1 cellular context compared by ENCODE assay signal in the genomic region with DNA sequence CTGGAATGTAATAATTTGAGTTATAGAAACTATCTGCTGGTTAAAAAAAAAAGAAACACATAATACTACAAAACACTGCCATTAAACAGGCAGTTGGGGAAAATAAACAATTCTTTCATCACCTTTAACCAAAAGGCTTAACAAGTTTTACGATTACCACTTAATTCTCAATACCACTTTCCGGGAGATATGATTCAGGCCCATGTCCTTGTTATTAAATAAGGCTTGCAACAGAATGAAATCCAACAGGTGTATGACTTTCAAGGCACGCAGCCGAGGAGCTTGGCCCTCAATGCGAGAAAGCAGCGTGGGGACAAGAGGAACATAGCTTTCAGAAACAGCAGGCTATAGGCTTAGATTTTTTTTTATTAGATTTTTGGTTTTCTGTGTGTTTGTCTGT.
TF ChIP-seq lines count a peak whose summit lies in the region.

No MANE protein-coding gene starts in this region.

TF ChIP-seq in HEK293, 187 proteins besides CTCF, POLR2A, EP300 and RAD21 (continued from another document and continues in another):
- TF ChIP-seq ZBTB10 (tag by site-specific recombination; IDR thresholded peaks at IDR 0.05): no peak
- TF ChIP-seq ZNF561 (tag by site-specific recombination; IDR thresholded peaks at IDR 0.05; ENCODE audit: borderline replicate concordance): no peak
- TF ChIP-seq ZNF639 (tag by site-specific recombination; IDR thresholded peaks at IDR 0.05): no peak
- no peak for TF ChIP-seq ZEB2 (tag by site-specific recombination; IDR thresholded peaks at IDR 0.05)
- no peak for TF ChIP-seq ZNF266 (tag by site-specific recombination; IDR thresholded peaks at IDR 0.05; ENCODE audit: low read depth)
- TF ChIP-seq FEZF1 (tag by site-specific recombination; IDR thresholded peaks at IDR 0.05): peak; percentile 69
- TF ChIP-seq ZNF26 (tag by site-specific recombination; IDR thresholded peaks at IDR 0.05): no peak
- TF ChIP-seq BCL11A (tag by site-specific recombination; IDR thresholded peaks at IDR 0.05; ENCODE audit: low read depth): no peak
- peak; percentile 66 for TF ChIP-seq SCRT1 (tag by site-specific recombination; IDR thresholded peaks at IDR 0.05; ENCODE audit: borderline replicate concordance)
- TF ChIP-seq, protein P1, sequence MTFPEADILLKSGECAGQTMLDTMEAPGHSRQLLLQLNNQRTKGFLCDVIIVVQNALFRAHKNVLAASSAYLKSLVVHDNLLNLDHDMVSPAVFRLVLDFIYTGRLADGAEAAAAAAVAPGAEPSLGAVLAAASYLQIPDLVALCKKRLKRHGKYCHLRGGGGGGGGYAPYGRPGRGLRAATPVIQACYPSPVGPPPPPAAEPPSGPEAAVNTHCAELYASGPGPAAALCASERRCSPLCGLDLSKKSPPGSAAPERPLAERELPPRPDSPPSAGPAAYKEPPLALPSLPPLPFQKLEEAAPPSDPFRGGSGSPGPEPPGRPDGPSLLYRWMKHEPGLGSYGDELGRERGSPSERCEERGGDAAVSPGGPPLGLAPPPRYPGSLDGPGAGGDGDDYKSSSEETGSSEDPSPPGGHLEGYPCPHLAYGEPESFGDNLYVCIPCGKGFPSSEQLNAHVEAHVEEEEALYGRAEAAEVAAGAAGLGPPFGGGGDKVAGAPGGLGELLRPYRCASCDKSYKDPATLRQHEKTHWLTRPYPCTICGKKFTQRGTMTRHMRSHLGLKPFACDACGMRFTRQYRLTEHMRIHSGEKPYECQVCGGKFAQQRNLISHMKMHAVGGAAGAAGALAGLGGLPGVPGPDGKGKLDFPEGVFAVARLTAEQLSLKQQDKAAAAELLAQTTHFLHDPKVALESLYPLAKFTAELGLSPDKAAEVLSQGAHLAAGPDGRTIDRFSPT (tag by site-specific recombination; IDR thresholded peaks at IDR 0.05): no peak
- TF ChIP-seq, protein P2, sequence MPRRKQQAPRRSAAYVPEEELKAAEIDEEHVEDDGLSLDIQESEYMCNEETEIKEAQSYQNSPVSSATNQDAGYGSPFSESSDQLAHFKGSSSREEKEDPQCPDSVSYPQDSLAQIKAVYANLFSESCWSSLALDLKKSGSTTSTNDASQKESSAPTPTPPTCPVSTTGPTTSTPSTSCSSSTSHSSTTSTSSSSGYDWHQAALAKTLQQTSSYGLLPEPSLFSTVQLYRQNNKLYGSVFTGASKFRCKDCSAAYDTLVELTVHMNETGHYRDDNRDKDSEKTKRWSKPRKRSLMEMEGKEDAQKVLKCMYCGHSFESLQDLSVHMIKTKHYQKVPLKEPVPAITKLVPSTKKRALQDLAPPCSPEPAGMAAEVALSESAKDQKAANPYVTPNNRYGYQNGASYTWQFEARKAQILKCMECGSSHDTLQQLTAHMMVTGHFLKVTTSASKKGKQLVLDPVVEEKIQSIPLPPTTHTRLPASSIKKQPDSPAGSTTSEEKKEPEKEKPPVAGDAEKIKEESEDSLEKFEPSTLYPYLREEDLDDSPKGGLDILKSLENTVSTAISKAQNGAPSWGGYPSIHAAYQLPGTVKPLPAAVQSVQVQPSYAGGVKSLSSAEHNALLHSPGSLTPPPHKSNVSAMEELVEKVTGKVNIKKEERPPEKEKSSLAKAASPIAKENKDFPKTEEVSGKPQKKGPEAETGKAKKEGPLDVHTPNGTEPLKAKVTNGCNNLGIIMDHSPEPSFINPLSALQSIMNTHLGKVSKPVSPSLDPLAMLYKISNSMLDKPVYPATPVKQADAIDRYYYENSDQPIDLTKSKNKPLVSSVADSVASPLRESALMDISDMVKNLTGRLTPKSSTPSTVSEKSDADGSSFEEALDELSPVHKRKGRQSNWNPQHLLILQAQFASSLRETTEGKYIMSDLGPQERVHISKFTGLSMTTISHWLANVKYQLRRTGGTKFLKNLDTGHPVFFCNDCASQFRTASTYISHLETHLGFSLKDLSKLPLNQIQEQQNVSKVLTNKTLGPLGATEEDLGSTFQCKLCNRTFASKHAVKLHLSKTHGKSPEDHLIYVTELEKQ (tag by site-specific recombination; IDR thresholded peaks at IDR 0.05; ENCODE audit: borderline replicate concordance): no peak
- TF ChIP-seq ZNF2 (tag by site-specific recombination; IDR thresholded peaks at IDR 0.05): no peak
- no peak for TF ChIP-seq ZNF530 (tag by site-specific recombination; IDR thresholded peaks at IDR 0.05; ENCODE audit: low read depth)
- TF ChIP-seq ZNF132 (tag by site-specific recombination; IDR thresholded peaks at IDR 0.05; ENCODE audit: borderline replicate concordance): no peak
- TF ChIP-seq ZNF549 (tag by site-specific recombination; IDR thresholded peaks at IDR 0.05): no peak
- TF ChIP-seq OVOL3 (tag by site-specific recombination; IDR thresholded peaks at IDR 0.05): no peak
- no peak for TF ChIP-seq TCF7L2 (IDR thresholded peaks at IDR 0.05; ENCODE audit: borderline replicate concordance, low read depth, low read length)
- TF ChIP-seq ZNF350 (tag by site-specific recombination; IDR thresholded peaks at IDR 0.05): no peak
- TF ChIP-seq, protein P3, sequence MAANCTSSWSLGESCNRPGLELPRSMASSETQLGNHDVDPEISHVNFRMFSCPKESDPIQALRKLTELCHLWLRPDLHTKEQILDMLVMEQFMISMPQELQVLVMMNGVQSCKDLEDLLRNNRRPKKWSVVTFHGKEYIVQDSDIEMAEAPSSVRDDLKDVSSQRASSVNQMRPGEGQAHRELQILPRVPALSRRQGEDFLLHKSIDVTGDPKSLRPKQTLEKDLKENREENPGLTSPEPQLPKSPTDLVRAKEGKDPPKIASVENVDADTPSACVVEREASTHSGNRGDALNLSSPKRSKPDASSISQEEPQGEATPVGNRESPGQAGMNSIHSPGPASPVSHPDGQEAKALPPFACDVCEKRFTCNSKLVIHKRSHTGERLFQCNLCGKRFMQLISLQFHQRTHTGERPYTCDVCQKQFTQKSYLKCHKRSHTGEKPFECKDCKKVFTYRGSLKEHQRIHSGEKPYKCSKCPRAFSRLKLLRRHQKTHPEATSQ (tag by site-specific recombination; IDR thresholded peaks at IDR 0.05): no peak
- no peak for TF ChIP-seq GLIS2 (tag by site-specific recombination; IDR thresholded peaks at IDR 0.05)
- no peak for TF ChIP-seq ZNF560 (tag by site-specific recombination; IDR thresholded peaks at IDR 0.05; ENCODE audit: borderline replicate concordance)
- no peak for TF ChIP-seq KLF9 (tag by site-specific recombination; IDR thresholded peaks at IDR 0.05; ENCODE audit: low read depth)
- peak; percentile 70; the same call in 1 of the 2 replicates for TF ChIP-seq PRDM6 (tag by site-specific recombination; IDR thresholded peaks at IDR 0.05)
- 0 out of 2 replicates have a peak, but pooled peaks have one; percentile 61 for TF ChIP-seq PRDM4 (tag by site-specific recombination; IDR thresholded peaks at IDR 0.05)
- TF ChIP-seq HOXA7 (CRISPR knock-in tag; IDR thresholded peaks at IDR 0.05; ENCODE audit: borderline replicate concordance): no peak
- no peak for TF ChIP-seq ZBTB21 (tag by site-specific recombination; IDR thresholded peaks at IDR 0.05)
- TF ChIP-seq PRDM2 (tag by site-specific recombination; IDR thresholded peaks at IDR 0.05; ENCODE audit: borderline replicate concordance): no peak
- TF ChIP-seq ZNF335 (tag by site-specific recombination; conservative IDR thresholded peaks at IDR 0.05): no peak
